In the genomic region with DNA sequence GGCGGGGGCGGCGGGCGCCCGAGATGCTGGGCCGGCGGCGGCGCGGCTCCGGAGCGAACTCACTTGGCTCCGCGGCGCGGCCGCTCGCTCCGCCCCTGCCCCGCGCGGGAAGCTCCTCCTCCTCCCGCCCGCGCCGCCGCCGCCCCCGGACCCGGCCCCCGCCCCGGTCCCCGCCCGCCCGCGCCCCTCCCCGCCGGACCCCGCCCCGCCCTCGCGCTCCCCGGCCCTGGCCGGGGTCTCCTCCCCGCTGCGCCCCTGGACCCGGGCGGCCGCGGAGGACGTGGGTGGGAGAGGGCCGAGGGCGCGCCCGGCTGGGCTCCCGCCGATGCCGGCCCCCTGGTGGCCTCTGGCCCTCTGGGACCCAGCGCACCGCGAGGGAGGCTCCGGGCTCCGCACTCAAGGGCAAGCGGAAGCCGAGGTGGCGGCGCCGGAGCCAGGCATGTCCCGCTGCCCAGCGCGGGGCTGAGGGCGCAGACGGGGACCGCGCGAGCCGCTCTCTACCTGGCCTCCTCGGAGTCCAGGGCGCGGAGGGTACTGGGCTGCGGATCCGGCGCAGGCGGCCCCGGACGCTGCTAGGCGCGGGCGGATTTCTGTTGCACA, we compare ENCODE assay signal across 11 cellular contexts. TPM values are rescaled to one million over a fixed set of nuclear protein-coding genes. Genes with fewer than 3 reads are reported as not detected.
DNase-seq lines count a peak whose midpoint lies in the region; ATAC-seq and TF ChIP-seq lines count a peak whose summit lies in the region.
"Had no signal": no experiment of that assay in that cellular context is flagged by ENCODE, and none has a peak within 500 bp of the region (broad histone marks: within the 10 kb centered on the region; RNA-seq: fewer than 3 reads in every experiment).

A gene with protein sequence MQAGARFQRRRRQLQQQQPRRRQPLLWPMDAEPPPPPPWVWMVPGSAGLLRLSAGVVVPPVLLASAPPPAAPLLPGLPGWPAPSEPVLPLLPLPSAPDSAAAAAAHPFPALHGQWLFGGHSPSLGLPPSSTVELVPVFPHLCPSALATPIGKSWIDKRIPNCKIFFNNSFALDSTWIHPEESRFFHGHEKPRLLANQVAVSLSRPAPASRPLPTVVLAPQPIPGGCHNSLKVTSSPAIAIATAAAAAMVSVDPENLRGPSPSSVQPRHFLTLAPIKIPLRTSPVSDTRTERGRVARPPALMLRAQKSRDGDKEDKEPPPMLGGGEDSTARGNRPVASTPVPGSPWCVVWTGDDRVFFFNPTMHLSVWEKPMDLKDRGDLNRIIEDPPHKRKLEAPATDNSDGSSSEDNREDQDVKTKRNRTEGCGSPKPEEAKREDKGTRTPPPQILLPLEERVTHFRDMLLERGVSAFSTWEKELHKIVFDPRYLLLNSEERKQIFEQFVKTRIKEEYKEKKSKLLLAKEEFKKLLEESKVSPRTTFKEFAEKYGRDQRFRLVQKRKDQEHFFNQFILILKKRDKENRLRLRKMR (minus strand): TSS at position 61 of the 600 bp plus-strand sequence. CDS start 86 bp downstream, outside the sequence.

- H3K4me1 Mint-ChIP-seq in activated T-cell treated with anti-CD3 and anti-CD28 coated beads, Interleukin-2, amount 50 U/mL, for 24 hours (ENCODE audit: low read depth): peaks cover 5% of the 10 kb centered on the region

- no peak for TF ChIP-seq CTCF in VCaP (conservative IDR thresholded peaks at IDR 0.05)

- peak within 1 kb of the TSS; percentile 63 for H3K27ac ChIP-seq in VCaP
- no peak within 1 kb of the TSS for H3K27ac ChIP-seq in thymus (ENCODE audit: low read depth)

- no peaks in the 10 kb centered on the region for H3K36me3 Mint-ChIP-seq in activated T-cell treated with anti-CD3 and anti-CD28 coated beads, Interleukin-2, amount 50 U/mL, for 24 hours (ENCODE audit: low read depth)

- peak within 1 kb of the TSS; percentile 58 for H3K4me3 Mint-ChIP-seq in activated T-cell treated with anti-CD3 and anti-CD28 coated beads, Interleukin-2, amount 50 U/mL, for 24 hours

- H3K27ac Mint-ChIP-seq in activated T-cell treated with anti-CD3 and anti-CD28 coated beads, Interleukin-2, amount 50 U/mL, for 24 hours: no peak within 1 kb of the TSS

- no peak for ATAC-seq in HG03457 (IDR thresholded peaks at IDR 0.05; ENCODE audit: unreplicated experiment)

- no peaks in the 10 kb centered on the region for H3K4me1 ChIP-seq in thymus (ENCODE audit: control insufficient read depth, insufficient read depth, low read length)

- H3K27me3 ChIP-seq in thymus (ENCODE audit: control insufficient read depth, insufficient read depth): peaks cover 43% of the 10 kb centered on the region
- H3K27me3 ChIP-seq in MG63: peaks cover 44% of the 10 kb centered on the region

- H3K9me3 ChIP-seq in thymus (ENCODE audit: control insufficient read depth): no peaks in the 10 kb centered on the region
- no peaks in the 10 kb centered on the region for H3K9me3 ChIP-seq in MG63

- H3K9me3 Mint-ChIP-seq in activated T-cell treated with anti-CD3 and anti-CD28 coated beads, Interleukin-2, amount 50 U/mL, for 24 hours: no peaks in the 10 kb centered on the region

- H3K36me3 ChIP-seq in thymus (ENCODE audit: control insufficient read depth, insufficient read depth) (no peaks in the 10 kb centered on the region), MG63 (no peaks in the 10 kb centered on the region)

- H3K27me3 Mint-ChIP-seq in activated T-cell treated with anti-CD3 and anti-CD28 coated beads, Interleukin-2, amount 50 U/mL, for 24 hours: peaks cover 75% of the 10 kb centered on the region

- no peak for DNase-seq in activated T-cell treated with anti-CD3 and anti-CD28 coated beads, Interleukin-2, amount 50 U/mL, for 24 hours
- DNase-seq in activated T-cell treated with anti-CD3 and anti-CD28 coated beads for 4 hours (no peak), islet precursor cell (peak; percentile 85), MG63 (no peak)
- DNase-seq in stimulated activated naive CD4-positive, alpha-beta T cell treated with Interleukin-2 at 50 U/mL for 16 hours (lab: John Stamatoyannopoulos, UW): no peak
- DNase-seq: DND-41, small intestine had no signal

- H3K4me3 ChIP-seq in thymus (ENCODE audit: low read length) (peak within 1 kb of the TSS; percentile 27), MG63 (no peak within 1 kb of the TSS)

- WGBS in thymus: 3% methylated on average over 88 of the region's 89 CpGs

RNA-seq across cellular contexts. Expression of the gene that starts here (rescaled TPM):
- polyA plus RNA-seq in thymus: 1.5 TPM
- not detected in 2 replicates for total RNA-seq in MG63 (2014; rRNA removed; shearing (Covaris generic); ENCODE audit: low replicate concordance)
- total RNA-seq: fibroblast of villous mesenchyme had no signal
